ENCODE assay signal across 26 cellular contexts in genomic region chr3:160346511-160346910, GRCh38. TPM values are rescaled to one million over a fixed set of nuclear protein-coding genes. Genes with fewer than 3 reads are reported as not detected.
DNase-seq lines count a peak whose midpoint lies in the region; ATAC-seq and FAIRE-seq lines count a peak whose summit lies in the region.
"Had no signal": no experiment of that assay in that cellular context is flagged by ENCODE, and none has a peak within 500 bp of the region (broad histone marks: within the 10 kb centered on the region; RNA-seq: fewer than 3 reads in every experiment).

No MANE protein-coding gene starts in this region.

- DNase-seq in COLO829 (ENCODE audit: low spot score) = peak; percentile 39
- DNase-seq in Karpas-422 = peak; percentile 10
- no peak for DNase-seq in central memory CD8-positive, alpha-beta T cell (ENCODE audit: low spot score in 2 of 2)
- DNase-seq in foreskin melanocyte = peak; percentile 42
- DNase-seq in SK-N-DZ (ENCODE audit: low spot score) = no peak
- DNase-seq in urothelium cell line (ENCODE audit: low spot score) = no peak
- no peak for DNase-seq in NCI-H1105 (lab: John Stamatoyannopoulos, UW)
- DNase-seq in mucosa of gallbladder (ENCODE audit: low spot score) = no peak
- DNase-seq: 8988T; ACHN; BE2C; C1 segment of cervical spinal cord; Caco-2; Calu3; CD4-positive, alpha-beta memory T cell; CD4-positive, CD25-positive, alpha-beta regulatory T cell; CD8-positive, alpha-beta memory T cell; DMS79 treated with DMSO at 0.1 percent for 48 hours; GF-D8 had no signal

- no peak for ATAC-seq in central memory CD8-positive, alpha-beta T cell (replicated peaks; ENCODE audit: extremely low read depth, poor library complexity, severe bottlenecking)

- H3K27ac Mint-ChIP-seq in central memory CD8-positive, alpha-beta T cell (ENCODE audit: low read depth) = peak overlapping the region; percentile 79
- H3K27ac Mint-ChIP-seq: CD14-positive monocyte; CD4-positive, alpha-beta memory T cell; CD8-positive, alpha-beta memory T cell had no signal

- H3K9ac ChIP-seq in Karpas-422 (ENCODE audit: low read length) = no peak overlapping the region
- H3K9ac ChIP-seq: BLaER1 had no signal

- no peaks in the 10 kb centered on the region for H3K9me3 ChIP-seq in Karpas-422 (ENCODE audit: low read length)
- H3K9me3 ChIP-seq: BE2C, BLaER1, Caco-2 had no signal

- H3K4me3 ChIP-seq in Karpas-422 (ENCODE audit: low read length) = no peak overlapping the region
- H3K4me3 ChIP-seq: BLaER1 had no signal

- no peaks in the 10 kb centered on the region for H3K36me3 Mint-ChIP-seq in central memory CD8-positive, alpha-beta T cell (ENCODE audit: insufficient read depth)

- no peak overlapping the region for H3K4me3 Mint-ChIP-seq in central memory CD8-positive, alpha-beta T cell
- H3K4me3 Mint-ChIP-seq: CD14-positive monocyte; CD4-positive, alpha-beta memory T cell; CD4-positive, CD25-positive, alpha-beta regulatory T cell; CD8-positive, alpha-beta memory T cell had no signal

- no peaks in the 10 kb centered on the region; the same call in 1 of the 2 replicates for H3K36me3 ChIP-seq in Karpas-422 (ENCODE audit: insufficient read depth, low read length)
- H3K36me3 ChIP-seq: BE2C had no signal

- no peaks in the 10 kb centered on the region for H3K9me2 ChIP-seq in Karpas-422 (replicated peaks; ENCODE audit: insufficient read depth, low read length)

- H3K4me1 Mint-ChIP-seq in central memory CD8-positive, alpha-beta T cell = no peaks in the 10 kb centered on the region
- H3K4me1 Mint-ChIP-seq: CD14-positive monocyte; CD4-positive, alpha-beta memory T cell; CD4-positive, CD25-positive, alpha-beta regulatory T cell; CD8-positive, alpha-beta memory T cell had no signal

- H3K27me3 Mint-ChIP-seq in central memory CD8-positive, alpha-beta T cell = no peaks in the 10 kb centered on the region
- H3K27me3 Mint-ChIP-seq: CD4-positive, alpha-beta memory T cell; CD4-positive, CD25-positive, alpha-beta regulatory T cell; CD8-positive, alpha-beta memory T cell had no signal

- H2AFZ ChIP-seq in Karpas-422 (ENCODE audit: low read length) = no peak overlapping the region

- FAIRE-seq in urothelium cell line (lab: Jason Lieb, UNC) = no peak
- FAIRE-seq: A204.1, D721Med, G401.6, GM12891, GM18507 had no signal

- H3K4me2 ChIP-seq in Karpas-422 (ENCODE audit: low read depth, low read length, poor library complexity, severe bottlenecking) = no peak overlapping the region
- H3K4me2 ChIP-seq: BLaER1 had no signal

- no peaks in the 10 kb centered on the region for H4K20me1 ChIP-seq in Karpas-422 (ENCODE audit: insufficient read depth, low read depth, low read length)
- H4K20me1 ChIP-seq: BLaER1 had no signal

- no peaks in the 10 kb centered on the region for H3K9me3 Mint-ChIP-seq in central memory CD8-positive, alpha-beta T cell
- H3K9me3 Mint-ChIP-seq: CD14-positive monocyte; CD4-positive, alpha-beta memory T cell; CD4-positive, CD25-positive, alpha-beta regulatory T cell; CD8-positive, alpha-beta memory T cell had no signal

- no peaks in the 10 kb centered on the region for H3K27me3 ChIP-seq in Karpas-422 (ENCODE audit: low read length)
- H3K27me3 ChIP-seq: BE2C, BLaER1 had no signal

- H3K27ac ChIP-seq in Karpas-422 (ENCODE audit: low read length) = no peak overlapping the region
- H3K27ac ChIP-seq: BLaER1 had no signal

- H3K79me2 ChIP-seq in Karpas-422 (ENCODE audit: low read length) = no peaks in the 10 kb centered on the region

- no peaks in the 10 kb centered on the region for H3K4me1 ChIP-seq in Karpas-422 (ENCODE audit: low read length)
- H3K4me1 ChIP-seq: BE2C, BLaER1, Caco-2 had no signal

RNA-seq across cellular contexts. Expression of gene IFT80, which starts 52.5 kb away (rescaled TPM):
- total RNA-seq in Karpas-422 (2014; rRNA removed; shearing (Covaris generic); ENCODE audit: low replicate concordance) = 40.7 and 44.8 TPM in 2 replicates
- 81.4 and 88.5 TPM in 2 replicates for polyA plus RNA-seq in SK-N-DZ (2014; cell fraction: cytosol; rRNA removed)
- polyA plus RNA-seq in SK-N-DZ (2014; cell fraction: nucleus; rRNA removed) = 127 and 130 TPM in 2 replicates
- total RNA-seq in mucosa of gallbladder = 25.8 TPM

RNA-seq across cellular contexts. Expression of gene SMC4, which starts 52.9 kb away (rescaled TPM):
- 99.1 and 173 TPM in 2 replicates for total RNA-seq in Karpas-422 (2014; rRNA removed; shearing (Covaris generic); ENCODE audit: low replicate concordance)
- 141 and 166 TPM in 2 replicates for polyA plus RNA-seq in SK-N-DZ (2014; cell fraction: cytosol; rRNA removed)
- polyA plus RNA-seq in SK-N-DZ (2014; cell fraction: nucleus; rRNA removed) = 588 and 755 TPM in 2 replicates
- 32.2 TPM for total RNA-seq in mucosa of gallbladder

Comparison
In these comparisons a context has a peak if more than half of its experiments do, and no peak if none do; other contexts are left out.
1. DNase-seq: peak in COLO829 (single experiment), Karpas-422 (single experiment) and foreskin melanocyte (single experiment); none in central memory CD8-positive, alpha-beta T cell (0 of 2), SK-N-DZ (single experiment), urothelium cell line (single experiment), NCI-H1105 (single experiment) and mucosa of gallbladder (single experiment).